Comparison of ENCODE assay signal across 8 cellular contexts in genomic region chr1:43834280-43835140, GRCh38.
DNase-seq lines count a peak whose midpoint lies in the region; ATAC-seq and TF ChIP-seq lines count a peak whose summit lies in the region.

No MANE protein-coding gene starts in this region.

- peak; percentile 60 for DNase-seq in activated CD8-positive, alpha-beta memory T cell treated with anti-CD3 and anti-CD28 coated beads, Interleukin-2, amount 50 U/mL, for 48 hours
- no peak for DNase-seq in activated CD8-positive, alpha-beta memory T cell treated with anti-CD3 and anti-CD28 coated beads, Interleukin-2, amount 50 U/mL, for 4 hours
- DNase-seq in activated B cell treated with CpG ODN at 0.5 μM for 24 hours (no peak), right atrium auricular region (ENCODE audit: low spot score) (no peak), upper lobe of left lung (peak in 1 of 2 donors; percentile 46), progenitor cell of endocrine pancreas (ENCODE audit: low spot score, unreplicated experiment) (no peak)
- DNase-seq in activated effector memory CD4-positive, alpha-beta T cell treated with anti-CD3 and anti-CD28 coated beads, Interleukin-2, amount 50 U/mL, for 16 hours = no peak

- CTCF ChIA-PET in activated B cell treated with CpG ODN at 0.5 μM for 24 hours (lab: Charles Lee) = no interaction called here

- 64 to 72% methylated on average over 15 of the region's 15 CpGs for WGBS in upper lobe of left lung, 2 donors

- H3K27ac Mint-ChIP-seq in activated B cell treated with CpG ODN at 0.5 μM for 24 hours (peak overlapping the region; percentile 77), progenitor cell of endocrine pancreas (no peak overlapping the region)

- H3K9me3 Mint-ChIP-seq in activated B cell treated with CpG ODN at 0.5 μM for 24 hours (no peaks in the 10 kb centered on the region), progenitor cell of endocrine pancreas (ENCODE audit: low read depth) (no peaks in the 10 kb centered on the region)

- peaks cover 0 to 34% of the 10 kb centered on the region in 2 donors for H3K4me1 ChIP-seq in right atrium auricular region
- peaks cover 10 to 25% (median 16%) of the 10 kb centered on the region in 4 donors for H3K4me1 ChIP-seq in upper lobe of left lung

- ATAC-seq in activated B cell treated with CpG ODN at 0.5 μM for 24 hours (ENCODE audit: low read depth) (no peak), upper lobe of left lung (ENCODE audit: low FRiP score in 2 of 2) (peak in 1 of 2 donors; percentile 56), HG02571 (IDR thresholded peaks at IDR 0.05; ENCODE audit: unreplicated experiment) (no peak)

- intact Hi-C loops in activated B cell treated with CpG ODN at 0.5 μM for 24 hours (cut with micrococcal nuclease) = no loop called here

- peaks cover 10% of the 10 kb centered on the region for H3K36me3 ChIP-seq in right atrium auricular region
- peaks cover 0 to 15% (median 3%) of the 10 kb centered on the region in 4 donors for H3K36me3 ChIP-seq in upper lobe of left lung

- POLR2A ChIA-PET in activated B cell treated with CpG ODN at 0.5 μM for 24 hours (lab: Charles Lee) = no interaction called here

- H3K27ac ChIP-seq in right atrium auricular region = peak overlapping the region; percentile 54 to 58
- H3K27ac ChIP-seq in upper lobe of left lung = peak overlapping the region; percentile 48 to 82 (median 69)

- peaks cover 59% of the 10 kb centered on the region for H3K4me1 Mint-ChIP-seq in activated B cell treated with CpG ODN at 0.5 μM for 24 hours
- H3K4me1 Mint-ChIP-seq in progenitor cell of endocrine pancreas (ENCODE audit: low read depth) = peaks cover 9% of the 10 kb centered on the region

- no peaks in the 10 kb centered on the region for H3K27me3 Mint-ChIP-seq in activated B cell treated with CpG ODN at 0.5 μM for 24 hours
- peaks cover 2% of the 10 kb centered on the region for H3K27me3 Mint-ChIP-seq in progenitor cell of endocrine pancreas

- no peak for TF ChIP-seq POLR2A in upper lobe of left lung (IDR thresholded peaks at IDR 0.05)

- no peaks in the 10 kb centered on the region for H3K27me3 ChIP-seq in right atrium auricular region
- H3K27me3 ChIP-seq in upper lobe of left lung = no peaks in the 10 kb centered on the region

- peak overlapping the region; percentile 33 for H3K4me3 Mint-ChIP-seq in activated B cell treated with CpG ODN at 0.5 μM for 24 hours
- no peak overlapping the region for H3K4me3 Mint-ChIP-seq in progenitor cell of endocrine pancreas (ENCODE audit: low read depth)

- TF ChIP-seq CTCF in activated B cell treated with CpG ODN at 0.5 μM for 24 hours (IDR thresholded peaks at IDR 0.05) = no peak
- TF ChIP-seq CTCF in right atrium auricular region (IDR thresholded peaks at IDR 0.05) = no peak
- no peak for TF ChIP-seq CTCF in upper lobe of left lung (IDR thresholded peaks at IDR 0.05)
- TF ChIP-seq CTCF in progenitor cell of endocrine pancreas (IDR thresholded peaks at IDR 0.05; ENCODE audit: unreplicated experiment) = no peak

- H3K36me3 Mint-ChIP-seq in activated B cell treated with CpG ODN at 0.5 μM for 24 hours (ENCODE audit: low read depth) (peaks cover 18% of the 10 kb centered on the region), progenitor cell of endocrine pancreas (ENCODE audit: insufficient read depth) (no peaks in the 10 kb centered on the region)

- TF ChIP-seq EP300 in upper lobe of left lung (IDR thresholded peaks at IDR 0.05) = no peak

- H3K9me3 ChIP-seq in right atrium auricular region (no peaks in the 10 kb centered on the region), upper lobe of left lung (no peaks in the 10 kb centered on the region)

- H3K4me3 ChIP-seq in right atrium auricular region = no peak overlapping the region
- H3K4me3 ChIP-seq in upper lobe of left lung = no peak overlapping the region
